2 cellular contexts compared by ENCODE assay signal in the genomic region with DNA sequence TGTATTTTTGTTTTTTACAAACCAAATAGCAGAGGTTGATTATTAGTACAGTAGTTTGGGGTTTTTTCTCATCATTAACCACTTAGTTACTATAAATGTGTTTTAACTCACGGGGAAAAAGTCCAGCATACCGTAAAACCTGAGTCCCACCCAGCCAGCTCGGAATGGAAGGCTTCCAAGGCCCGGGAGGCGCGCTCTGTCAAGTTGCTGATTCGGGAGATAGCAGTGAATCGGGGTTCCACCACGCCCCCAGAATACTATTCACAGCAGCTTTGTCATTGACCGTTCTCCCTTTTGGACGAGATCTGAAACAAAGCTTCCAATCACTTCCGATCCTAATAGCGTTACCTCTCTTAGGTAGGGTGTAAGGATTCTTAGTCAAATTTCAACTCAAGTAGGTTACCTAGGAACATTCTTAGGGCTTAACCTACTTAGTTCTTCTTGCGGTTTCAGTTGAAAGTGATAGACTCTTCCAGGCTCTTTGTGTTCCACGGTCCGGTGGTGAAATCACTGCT.
TF ChIP-seq lines count a peak whose summit lies in the region.

No MANE protein-coding gene starts in this region.

TF ChIP-seq in GM23338, 12 proteins besides CTCF, POLR2A, EP300 and RAD21 (continued from another document):
- TF ChIP-seq, protein P1, sequence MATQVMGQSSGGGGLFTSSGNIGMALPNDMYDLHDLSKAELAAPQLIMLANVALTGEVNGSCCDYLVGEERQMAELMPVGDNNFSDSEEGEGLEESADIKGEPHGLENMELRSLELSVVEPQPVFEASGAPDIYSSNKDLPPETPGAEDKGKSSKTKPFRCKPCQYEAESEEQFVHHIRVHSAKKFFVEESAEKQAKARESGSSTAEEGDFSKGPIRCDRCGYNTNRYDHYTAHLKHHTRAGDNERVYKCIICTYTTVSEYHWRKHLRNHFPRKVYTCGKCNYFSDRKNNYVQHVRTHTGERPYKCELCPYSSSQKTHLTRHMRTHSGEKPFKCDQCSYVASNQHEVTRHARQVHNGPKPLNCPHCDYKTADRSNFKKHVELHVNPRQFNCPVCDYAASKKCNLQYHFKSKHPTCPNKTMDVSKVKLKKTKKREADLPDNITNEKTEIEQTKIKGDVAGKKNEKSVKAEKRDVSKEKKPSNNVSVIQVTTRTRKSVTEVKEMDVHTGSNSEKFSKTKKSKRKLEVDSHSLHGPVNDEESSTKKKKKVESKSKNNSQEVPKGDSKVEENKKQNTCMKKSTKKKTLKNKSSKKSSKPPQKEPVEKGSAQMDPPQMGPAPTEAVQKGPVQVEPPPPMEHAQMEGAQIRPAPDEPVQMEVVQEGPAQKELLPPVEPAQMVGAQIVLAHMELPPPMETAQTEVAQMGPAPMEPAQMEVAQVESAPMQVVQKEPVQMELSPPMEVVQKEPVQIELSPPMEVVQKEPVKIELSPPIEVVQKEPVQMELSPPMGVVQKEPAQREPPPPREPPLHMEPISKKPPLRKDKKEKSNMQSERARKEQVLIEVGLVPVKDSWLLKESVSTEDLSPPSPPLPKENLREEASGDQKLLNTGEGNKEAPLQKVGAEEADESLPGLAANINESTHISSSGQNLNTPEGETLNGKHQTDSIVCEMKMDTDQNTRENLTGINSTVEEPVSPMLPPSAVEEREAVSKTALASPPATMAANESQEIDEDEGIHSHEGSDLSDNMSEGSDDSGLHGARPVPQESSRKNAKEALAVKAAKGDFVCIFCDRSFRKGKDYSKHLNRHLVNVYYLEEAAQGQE (IDR thresholded peaks at IDR 0.05; ENCODE audit: unreplicated experiment) = no peak
- TF ChIP-seq ZNF331 (CRISPR knock-in tag; IDR thresholded peaks at IDR 0.05; ENCODE audit: low read depth) = no peak
- TF ChIP-seq, protein P2, sequence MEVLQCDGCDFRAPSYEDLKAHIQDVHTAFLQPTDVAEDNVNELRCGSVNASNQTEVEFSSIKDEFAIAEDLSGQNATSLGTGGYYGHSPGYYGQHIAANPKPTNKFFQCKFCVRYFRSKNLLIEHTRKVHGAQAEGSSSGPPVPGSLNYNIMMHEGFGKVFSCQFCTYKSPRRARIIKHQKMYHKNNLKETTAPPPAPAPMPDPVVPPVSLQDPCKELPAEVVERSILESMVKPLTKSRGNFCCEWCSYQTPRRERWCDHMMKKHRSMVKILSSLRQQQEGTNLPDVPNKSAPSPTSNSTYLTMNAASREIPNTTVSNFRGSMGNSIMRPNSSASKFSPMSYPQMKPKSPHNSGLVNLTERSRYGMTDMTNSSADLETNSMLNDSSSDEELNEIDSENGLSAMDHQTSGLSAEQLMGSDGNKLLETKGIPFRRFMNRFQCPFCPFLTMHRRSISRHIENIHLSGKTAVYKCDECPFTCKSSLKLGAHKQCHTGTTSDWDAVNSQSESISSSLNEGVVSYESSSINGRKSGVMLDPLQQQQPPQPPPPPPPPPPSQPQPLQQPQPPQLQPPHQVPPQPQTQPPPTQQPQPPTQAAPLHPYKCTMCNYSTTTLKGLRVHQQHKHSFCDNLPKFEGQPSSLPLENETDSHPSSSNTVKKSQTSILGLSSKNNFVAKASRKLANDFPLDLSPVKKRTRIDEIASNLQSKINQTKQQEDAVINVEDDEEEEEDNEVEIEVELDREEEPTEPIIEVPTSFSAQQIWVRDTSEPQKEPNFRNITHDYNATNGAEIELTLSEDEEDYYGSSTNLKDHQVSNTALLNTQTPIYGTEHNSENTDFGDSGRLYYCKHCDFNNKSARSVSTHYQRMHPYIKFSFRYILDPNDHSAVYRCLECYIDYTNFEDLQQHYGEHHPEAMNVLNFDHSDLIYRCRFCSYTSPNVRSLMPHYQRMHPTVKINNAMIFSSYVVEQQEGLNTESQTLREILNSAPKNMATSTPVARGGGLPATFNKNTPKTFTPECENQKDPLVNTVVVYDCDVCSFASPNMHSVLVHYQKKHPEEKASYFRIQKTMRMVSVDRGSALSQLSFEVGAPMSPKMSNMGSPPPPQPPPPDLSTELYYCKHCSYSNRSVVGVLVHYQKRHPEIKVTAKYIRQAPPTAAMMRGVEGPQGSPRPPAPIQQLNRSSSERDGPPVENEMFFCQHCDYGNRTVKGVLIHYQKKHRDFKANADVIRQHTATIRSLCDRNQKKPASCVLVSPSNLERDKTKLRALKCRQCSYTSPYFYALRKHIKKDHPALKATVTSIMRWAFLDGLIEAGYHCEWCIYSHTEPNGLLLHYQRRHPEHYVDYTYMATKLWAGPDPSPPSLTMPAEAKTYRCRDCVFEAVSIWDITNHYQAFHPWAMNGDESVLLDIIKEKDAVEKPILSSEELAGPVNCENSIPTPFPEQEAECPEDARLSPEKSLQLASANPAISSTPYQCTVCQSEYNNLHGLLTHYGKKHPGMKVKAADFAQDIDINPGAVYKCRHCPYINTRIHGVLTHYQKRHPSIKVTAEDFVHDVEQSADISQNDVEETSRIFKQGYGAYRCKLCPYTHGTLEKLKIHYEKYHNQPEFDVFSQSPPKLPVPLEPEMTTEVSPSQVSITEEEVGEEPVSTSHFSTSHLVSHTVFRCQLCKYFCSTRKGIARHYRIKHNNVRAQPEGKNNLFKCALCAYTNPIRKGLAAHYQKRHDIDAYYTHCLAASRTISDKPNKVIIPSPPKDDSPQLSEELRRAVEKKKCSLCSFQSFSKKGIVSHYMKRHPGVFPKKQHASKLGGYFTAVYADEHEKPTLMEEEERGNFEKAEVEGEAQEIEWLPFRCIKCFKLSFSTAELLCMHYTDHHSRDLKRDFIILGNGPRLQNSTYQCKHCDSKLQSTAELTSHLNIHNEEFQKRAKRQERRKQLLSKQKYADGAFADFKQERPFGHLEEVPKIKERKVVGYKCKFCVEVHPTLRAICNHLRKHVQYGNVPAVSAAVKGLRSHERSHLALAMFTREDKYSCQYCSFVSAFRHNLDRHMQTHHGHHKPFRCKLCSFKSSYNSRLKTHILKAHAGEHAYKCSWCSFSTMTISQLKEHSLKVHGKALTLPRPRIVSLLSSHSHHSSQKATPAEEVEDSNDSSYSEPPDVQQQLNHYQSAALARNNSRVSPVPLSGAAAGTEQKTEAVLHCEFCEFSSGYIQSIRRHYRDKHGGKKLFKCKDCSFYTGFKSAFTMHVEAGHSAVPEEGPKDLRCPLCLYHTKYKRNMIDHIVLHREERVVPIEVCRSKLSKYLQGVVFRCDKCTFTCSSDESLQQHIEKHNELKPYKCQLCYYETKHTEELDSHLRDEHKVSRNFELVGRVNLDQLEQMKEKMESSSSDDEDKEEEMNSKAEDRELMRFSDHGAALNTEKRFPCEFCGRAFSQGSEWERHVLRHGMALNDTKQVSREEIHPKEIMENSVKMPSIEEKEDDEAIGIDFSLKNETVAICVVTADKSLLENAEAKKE (CRISPR knock-in tag; IDR thresholded peaks at IDR 0.05) = no peak
- TF ChIP-seq, protein P3, sequence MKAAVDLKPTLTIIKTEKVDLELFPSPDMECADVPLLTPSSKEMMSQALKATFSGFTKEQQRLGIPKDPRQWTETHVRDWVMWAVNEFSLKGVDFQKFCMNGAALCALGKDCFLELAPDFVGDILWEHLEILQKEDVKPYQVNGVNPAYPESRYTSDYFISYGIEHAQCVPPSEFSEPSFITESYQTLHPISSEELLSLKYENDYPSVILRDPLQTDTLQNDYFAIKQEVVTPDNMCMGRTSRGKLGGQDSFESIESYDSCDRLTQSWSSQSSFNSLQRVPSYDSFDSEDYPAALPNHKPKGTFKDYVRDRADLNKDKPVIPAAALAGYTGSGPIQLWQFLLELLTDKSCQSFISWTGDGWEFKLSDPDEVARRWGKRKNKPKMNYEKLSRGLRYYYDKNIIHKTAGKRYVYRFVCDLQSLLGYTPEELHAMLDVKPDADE (IDR thresholded peaks at IDR 0.05) = no peak
- no peak for TF ChIP-seq JUNB (IDR thresholded peaks at IDR 0.05; ENCODE audit: unreplicated experiment)
- TF ChIP-seq NANOG (IDR thresholded peaks at IDR 0.05; ENCODE audit: borderline replicate concordance) = no peak
TF ChIP-seq in GM23338: peak in this region for 0.

TF ChIP-seq in HepG2, 621 proteins besides CTCF, POLR2A, EP300 and RAD21 (continued from another document):
- TF ChIP-seq, protein P4, sequence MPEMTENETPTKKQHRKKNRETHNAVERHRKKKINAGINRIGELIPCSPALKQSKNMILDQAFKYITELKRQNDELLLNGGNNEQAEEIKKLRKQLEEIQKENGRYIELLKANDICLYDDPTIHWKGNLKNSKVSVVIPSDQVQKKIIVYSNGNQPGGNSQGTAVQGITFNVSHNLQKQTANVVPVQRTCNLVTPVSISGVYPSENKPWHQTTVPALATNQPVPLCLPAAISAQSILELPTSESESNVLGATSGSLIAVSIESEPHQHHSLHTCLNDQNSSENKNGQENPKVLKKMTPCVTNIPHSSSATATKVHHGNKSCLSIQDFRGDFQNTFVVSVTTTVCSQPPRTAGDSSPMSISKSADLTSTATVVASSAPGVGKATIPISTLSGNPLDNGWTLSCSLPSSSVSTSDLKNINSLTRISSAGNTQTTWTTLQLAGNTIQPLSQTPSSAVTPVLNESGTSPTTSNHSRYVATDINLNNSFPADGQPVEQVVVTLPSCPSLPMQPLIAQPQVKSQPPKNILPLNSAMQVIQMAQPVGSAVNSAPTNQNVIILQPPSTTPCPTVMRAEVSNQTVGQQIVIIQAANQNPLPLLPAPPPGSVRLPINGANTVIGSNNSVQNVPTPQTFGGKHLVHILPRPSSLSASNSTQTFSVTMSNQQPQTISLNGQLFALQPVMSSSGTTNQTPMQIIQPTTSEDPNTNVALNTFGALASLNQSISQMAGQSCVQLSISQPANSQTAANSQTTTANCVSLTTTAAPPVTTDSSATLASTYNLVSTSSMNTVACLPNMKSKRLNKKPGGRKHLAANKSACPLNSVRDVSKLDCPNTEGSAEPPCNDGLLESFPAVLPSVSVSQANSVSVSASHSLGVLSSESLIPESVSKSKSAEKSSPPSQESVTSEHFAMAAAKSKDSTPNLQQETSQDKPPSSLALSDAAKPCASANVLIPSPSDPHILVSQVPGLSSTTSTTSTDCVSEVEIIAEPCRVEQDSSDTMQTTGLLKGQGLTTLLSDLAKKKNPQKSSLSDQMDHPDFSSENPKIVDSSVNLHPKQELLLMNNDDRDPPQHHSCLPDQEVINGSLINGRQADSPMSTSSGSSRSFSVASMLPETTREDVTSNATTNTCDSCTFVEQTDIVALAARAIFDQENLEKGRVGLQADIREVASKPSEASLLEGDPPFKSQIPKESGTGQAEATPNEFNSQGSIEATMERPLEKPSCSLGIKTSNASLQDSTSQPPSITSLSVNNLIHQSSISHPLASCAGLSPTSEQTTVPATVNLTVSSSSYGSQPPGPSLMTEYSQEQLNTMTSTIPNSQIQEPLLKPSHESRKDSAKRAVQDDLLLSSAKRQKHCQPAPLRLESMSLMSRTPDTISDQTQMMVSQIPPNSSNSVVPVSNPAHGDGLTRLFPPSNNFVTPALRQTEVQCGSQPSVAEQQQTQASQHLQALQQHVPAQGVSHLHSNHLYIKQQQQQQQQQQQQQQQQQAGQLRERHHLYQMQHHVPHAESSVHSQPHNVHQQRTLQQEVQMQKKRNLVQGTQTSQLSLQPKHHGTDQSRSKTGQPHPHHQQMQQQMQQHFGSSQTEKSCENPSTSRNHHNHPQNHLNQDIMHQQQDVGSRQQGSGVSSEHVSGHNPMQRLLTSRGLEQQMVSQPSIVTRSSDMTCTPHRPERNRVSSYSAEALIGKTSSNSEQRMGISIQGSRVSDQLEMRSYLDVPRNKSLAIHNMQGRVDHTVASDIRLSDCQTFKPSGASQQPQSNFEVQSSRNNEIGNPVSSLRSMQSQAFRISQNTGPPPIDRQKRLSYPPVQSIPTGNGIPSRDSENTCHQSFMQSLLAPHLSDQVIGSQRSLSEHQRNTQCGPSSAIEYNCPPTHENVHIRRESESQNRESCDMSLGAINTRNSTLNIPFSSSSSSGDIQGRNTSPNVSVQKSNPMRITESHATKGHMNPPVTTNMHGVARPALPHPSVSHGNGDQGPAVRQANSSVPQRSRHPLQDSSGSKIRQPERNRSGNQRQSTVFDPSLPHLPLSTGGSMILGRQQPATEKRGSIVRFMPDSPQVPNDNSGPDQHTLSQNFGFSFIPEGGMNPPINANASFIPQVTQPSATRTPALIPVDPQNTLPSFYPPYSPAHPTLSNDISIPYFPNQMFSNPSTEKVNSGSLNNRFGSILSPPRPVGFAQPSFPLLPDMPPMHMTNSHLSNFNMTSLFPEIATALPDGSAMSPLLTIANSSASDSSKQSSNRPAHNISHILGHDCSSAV (CRISPR knock-in tag; IDR thresholded peaks at IDR 0.05; ENCODE audit: borderline replicate concordance) = peak; percentile 57; the same call in 1 of the 2 replicates
- no peak for TF ChIP-seq ZNF839 (CRISPR knock-in tag; IDR thresholded peaks at IDR 0.05; ENCODE audit: borderline replicate concordance)
- TF ChIP-seq KDM5B (CRISPR knock-in tag; IDR thresholded peaks at IDR 0.05; ENCODE audit: borderline replicate concordance) = 0 out of 2 replicates have a peak, but pooled peaks have one; percentile 9
- TF ChIP-seq RBM39 (IDR thresholded peaks at IDR 0.05; ENCODE audit: low read depth, low read length, poor library complexity, severe bottlenecking) = no peak
TF ChIP-seq in HepG2: peak in this region for 2.
